2 cellular contexts compared by ENCODE assay signal in genomic region chr1:45384213-45384612, GRCh38. TPM values are rescaled to one million over a fixed set of nuclear protein-coding genes. Genes with fewer than 3 reads are reported as not detected.
"Had no signal": no experiment of that assay in that cellular context is flagged by ENCODE, and none has a peak within 500 bp of the region (broad histone marks: within the 10 kb centered on the region; RNA-seq: fewer than 3 reads in every experiment).

No MANE protein-coding gene starts in this region.

RNA-seq across cellular contexts. Expression of gene HPDL, which starts 57.5 kb away (rescaled TPM):
- total RNA-seq: thoracic aorta, upper lobe of right lung had no signal
